Comparison of ENCODE assay signal across 15 cellular contexts in genomic region chr5:127987354-127988148, GRCh38.
DNase-seq lines count a peak whose midpoint lies in the region; TF ChIP-seq lines count a peak whose summit lies in the region.
"Had no signal": no experiment of that assay in that cellular context is flagged by ENCODE, and none has a peak within 500 bp of the region (broad histone marks: within the 10 kb centered on the region; RNA-seq: fewer than 3 reads in every experiment).

No MANE protein-coding gene starts in this region.

- H3K4me1 Mint-ChIP-seq in chondrocyte (ENCODE audit: low read depth) (peaks cover 10% of the 10 kb centered on the region), osteocyte (ENCODE audit: unreplicated experiment) (peaks cover 21% of the 10 kb centered on the region)
- H3K4me1 Mint-ChIP-seq in activated CD4-positive, alpha-beta T cell treated with anti-CD3 and anti-CD28 coated beads, Interleukin-2, amount 10 ng/mL, durations not matched to agents 24 days and 14 days = no peaks in the 10 kb centered on the region
- H3K4me1 Mint-ChIP-seq: activated naive CD4-positive, alpha-beta T cell treated with anti-CD3 and anti-CD28 coated beads, Interleukin-2, amount 50 U/mL, for 24 hours; CD14-positive monocyte; stimulated activated memory B cell treated with anti-CD40 and anti-IgM and Interleukin-4, amounts not matched to agents 10 μg/mL and 1 μg/mL and 100 μg/mL, for 72 hours had no signal

- H3K27me3 Mint-ChIP-seq in chondrocyte (ENCODE audit: low read depth) = no peaks in the 10 kb centered on the region
- H3K27me3 Mint-ChIP-seq in osteocyte (ENCODE audit: unreplicated experiment) = no peaks in the 10 kb centered on the region
- no peaks in the 10 kb centered on the region for H3K27me3 Mint-ChIP-seq in activated CD4-positive, alpha-beta T cell treated with anti-CD3 and anti-CD28 coated beads, Interleukin-2, amount 10 ng/mL, durations not matched to agents 24 days and 14 days
- H3K27me3 Mint-ChIP-seq: activated naive CD4-positive, alpha-beta T cell treated with anti-CD3 and anti-CD28 coated beads, Interleukin-2, amount 50 U/mL, for 24 hours; stimulated activated memory B cell treated with anti-CD40 and anti-IgM and Interleukin-4, amounts not matched to agents 10 μg/mL and 1 μg/mL and 100 μg/mL, for 72 hours had no signal

- H3K4me3 Mint-ChIP-seq in chondrocyte (ENCODE audit: unreplicated experiment) (no peak overlapping the region), osteocyte (ENCODE audit: unreplicated experiment) (no peak overlapping the region)
- H3K4me3 Mint-ChIP-seq in activated CD4-positive, alpha-beta T cell treated with anti-CD3 and anti-CD28 coated beads, Interleukin-2, amount 10 ng/mL, durations not matched to agents 24 days and 14 days = no peak overlapping the region
- H3K4me3 Mint-ChIP-seq: activated naive CD4-positive, alpha-beta T cell treated with anti-CD3 and anti-CD28 coated beads, Interleukin-2, amount 50 U/mL, for 24 hours; CD14-positive monocyte; endodermal cell; stimulated activated memory B cell treated with anti-CD40 and anti-IgM and Interleukin-4, amounts not matched to agents 10 μg/mL and 1 μg/mL and 100 μg/mL, for 72 hours; T-helper 2 cell treated with Interferon-gamma antibody and Interleukin-4, amounts not matched to agents 5 μg/mL and 100 μg/mL, for 36 hours had no signal

- DNase-seq in EL (peak; percentile 12), NCI-H82 (lab: John Stamatoyannopoulos, UW) (peak; percentile 80), chondrocyte (ENCODE audit: low spot score) (no peak), osteocyte (ENCODE audit: extremely low spot score, unreplicated experiment) (no peak), posterior vena cava (ENCODE audit: low spot score) (no peak), iPS-NIHi7 (ENCODE audit: extremely low spot score) (no peak)
- no peak for DNase-seq in activated CD4-positive, alpha-beta T cell treated with anti-CD3 and anti-CD28 coated beads, Interleukin-2, amount 10 ng/mL, durations not matched to agents 24 days and 14 days
- DNase-seq: activated CD4-positive, CD25-positive, alpha-beta regulatory T cell treated with anti-CD3 and anti-CD28 coated beads, Interleukin-2, amount 50 U/mL, for 72 hours; endodermal cell; MM.1S; NCI-H526 had no signal

- TF ChIP-seq CTCF in chondrocyte (IDR thresholded peaks at IDR 0.05) (no peak), osteocyte (IDR thresholded peaks at IDR 0.05) (no peak)

- H3K36me3 Mint-ChIP-seq in chondrocyte (ENCODE audit: low read depth) (no peaks in the 10 kb centered on the region), osteocyte (ENCODE audit: unreplicated experiment) (peaks cover 3% of the 10 kb centered on the region)
- no peaks in the 10 kb centered on the region for H3K36me3 Mint-ChIP-seq in activated CD4-positive, alpha-beta T cell treated with anti-CD3 and anti-CD28 coated beads, Interleukin-2, amount 10 ng/mL, durations not matched to agents 24 days and 14 days (ENCODE audit: low read depth)
- H3K36me3 Mint-ChIP-seq: CD14-positive monocyte had no signal

- intact Hi-C loops in posterior vena cava (cut with DNase I) = no loop called here
- intact Hi-C loops in activated CD4-positive, alpha-beta T cell treated with anti-CD3 and anti-CD28 coated beads, Interleukin-2, amount 10 ng/mL, durations not matched to agents 24 days and 14 days (cut with micrococcal nuclease) = no loop called here

- H3K9me3 Mint-ChIP-seq in chondrocyte (ENCODE audit: low read depth) = no peaks in the 10 kb centered on the region
- peaks cover 4% of the 10 kb centered on the region for H3K9me3 Mint-ChIP-seq in osteocyte (ENCODE audit: unreplicated experiment)
- H3K9me3 Mint-ChIP-seq in activated CD4-positive, alpha-beta T cell treated with anti-CD3 and anti-CD28 coated beads, Interleukin-2, amount 10 ng/mL, durations not matched to agents 24 days and 14 days = peaks cover 6% of the 10 kb centered on the region
- H3K9me3 Mint-ChIP-seq: stimulated activated memory B cell treated with anti-CD40 and anti-IgM and Interleukin-4, amounts not matched to agents 10 μg/mL and 1 μg/mL and 100 μg/mL, for 72 hours; T-helper 2 cell treated with Interferon-gamma antibody and Interleukin-4, amounts not matched to agents 5 μg/mL and 100 μg/mL, for 36 hours had no signal

- H3K27ac Mint-ChIP-seq in chondrocyte (ENCODE audit: unreplicated experiment) (peak overlapping the region; percentile 49), osteocyte (ENCODE audit: unreplicated experiment) (peak overlapping the region; percentile 90)
- no peak overlapping the region for H3K27ac Mint-ChIP-seq in activated CD4-positive, alpha-beta T cell treated with anti-CD3 and anti-CD28 coated beads, Interleukin-2, amount 10 ng/mL, durations not matched to agents 24 days and 14 days
- H3K27ac Mint-ChIP-seq: activated naive CD4-positive, alpha-beta T cell treated with anti-CD3 and anti-CD28 coated beads, Interleukin-2, amount 50 U/mL, for 24 hours; endodermal cell; stimulated activated memory B cell treated with anti-CD40 and anti-IgM and Interleukin-4, amounts not matched to agents 10 μg/mL and 1 μg/mL and 100 μg/mL, for 72 hours; T-helper 2 cell treated with Interferon-gamma antibody and Interleukin-4, amounts not matched to agents 5 μg/mL and 100 μg/mL, for 36 hours had no signal

Comparison
In these comparisons a context has a peak if more than half of its experiments do, and no peak if none do; other contexts are left out.
1. DNase-seq: peak in EL (single experiment) and NCI-H82 (single experiment); none in chondrocyte (single experiment), osteocyte (single experiment), posterior vena cava (single experiment), iPS-NIHi7 (single experiment) and activated CD4-positive, alpha-beta T cell treated with anti-CD3 and anti-CD28 coated beads, Interleukin-2, amount 10 ng/mL, durations not matched to agents 24 days and 14 days (single experiment).